ENCODE assay signal across 8 cellular contexts in the genomic region with DNA sequence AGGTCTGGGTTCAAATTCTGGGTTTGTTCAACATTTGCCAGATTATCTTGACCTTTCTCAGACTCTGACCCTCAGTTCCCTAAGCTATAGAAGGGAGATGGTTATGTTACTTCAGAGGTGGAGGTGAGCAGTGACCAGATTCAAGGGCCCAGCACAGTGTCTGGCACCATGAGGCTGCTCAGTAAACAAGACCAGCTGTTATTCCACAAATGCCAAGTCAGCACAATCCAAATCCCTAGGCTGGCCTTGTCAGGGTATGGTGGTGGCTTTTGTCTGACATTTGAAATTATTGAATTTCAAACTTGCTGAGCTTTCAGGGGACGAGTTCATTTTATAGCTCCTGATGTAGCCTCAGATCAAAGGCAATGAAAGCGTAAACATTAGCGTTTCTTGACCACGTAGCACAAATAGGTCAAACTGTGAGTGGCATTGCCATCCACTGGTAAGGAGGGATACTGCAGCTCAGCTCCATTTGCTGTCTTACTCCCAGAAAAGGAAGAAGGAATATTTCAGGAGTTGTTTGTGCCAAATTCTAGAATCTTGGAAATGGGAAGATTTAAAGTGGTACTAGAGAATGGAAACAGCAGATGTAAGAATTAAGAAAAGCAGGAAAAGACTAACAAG.
DNase-seq lines count a peak whose midpoint lies in the region; ATAC-seq and TF ChIP-seq lines count a peak whose summit lies in the region.

No MANE protein-coding gene starts in this region.

- H3K9me3 Mint-ChIP-seq in HFFc6 = no peaks in the 10 kb centered on the region
- peaks cover 4% of the 10 kb centered on the region for H3K9me3 Mint-ChIP-seq in WTC11

- H3K4me1 Mint-ChIP-seq in HFFc6 (ENCODE audit: low read depth) (peaks cover 26% of the 10 kb centered on the region), WTC11 (no peaks in the 10 kb centered on the region)

- H3K27ac Mint-ChIP-seq in HFFc6 = peak overlapping the region; percentile 23; the same call in 1 of the 2 replicates
- H3K27ac Mint-ChIP-seq in WTC11 = no peak overlapping the region

- POLR2A ChIA-PET in WTC11 (lab: Charles Lee) = no interaction called here

- ATAC-seq in WTC11 (peak; percentile 46), HG03571 (IDR thresholded peaks at IDR 0.05; ENCODE audit: unreplicated experiment) (no peak), HG02610 (IDR thresholded peaks at IDR 0.05; ENCODE audit: unreplicated experiment) (no peak)

- CTCF ChIA-PET in WTC11 (lab: Charles Lee) = interaction anchor here (0.5 to 2.5 kb wide), 24 partner anchors 11 to 810 kb away, joined by 3 to 27 read pairs (median 3); no protein-coding TSS in a partner anchor

- DNase-seq in AG09319 (ENCODE audit: extremely low read depth, low read depth) (no peak), HFFc6 (peak; percentile 32), WTC11 (ENCODE audit: low spot score) (peak; percentile 33), kidney tubule cell (ENCODE audit: low spot score) (peak; percentile 40), ureter (ENCODE audit: low spot score) (no peak)
- DNase-seq in activated naive CD4-positive, alpha-beta T cell treated with Interleukin-2 at 50 U/mL for 16 hours = no peak

- H3K27me3 Mint-ChIP-seq in HFFc6 (ENCODE audit: insufficient read depth) (no peaks in the 10 kb centered on the region), WTC11 (ENCODE audit: low read depth) (no peaks in the 10 kb centered on the region)

- no peaks in the 10 kb centered on the region for H3K36me3 Mint-ChIP-seq in HFFc6 (ENCODE audit: low read depth)
- H3K36me3 Mint-ChIP-seq in WTC11 = peaks cover 2% of the 10 kb centered on the region; the same call in 1 of the 2 replicates

- peak; percentile 23 for TF ChIP-seq CTCF in AG09319 (IDR thresholded peaks at IDR 0.05; ENCODE audit: low read depth, low read length)
- peak; percentile 75 for TF ChIP-seq CTCF in HFFc6 (IDR thresholded peaks at IDR 0.05)
- TF ChIP-seq CTCF in WTC11 (IDR thresholded peaks at IDR 0.05) = no peak

- H3K4me3 Mint-ChIP-seq in HFFc6 (no peak overlapping the region), WTC11 (no peak overlapping the region)

TF ChIP-seq in WTC11, 78 proteins besides CTCF, POLR2A, EP300 and RAD21:
- no peak for TF ChIP-seq ZNF138 (CRISPR knock-in tag; conservative IDR thresholded peaks at IDR 0.05)
TF ChIP-seq in WTC11: peak in this region for 0.

Comparison
In these comparisons a context has a peak if more than half of its experiments do, and no peak if none do; other contexts are left out.
1. DNase-seq: peak in HFFc6 (single experiment), WTC11 (single experiment) and kidney tubule cell (single experiment); none in AG09319 (single experiment), activated naive CD4-positive, alpha-beta T cell treated with Interleukin-2 at 50 U/mL for 16 hours (single experiment) and ureter (single experiment).